Comparison of ENCODE assay signal across 10 cellular contexts in the genomic region with DNA sequence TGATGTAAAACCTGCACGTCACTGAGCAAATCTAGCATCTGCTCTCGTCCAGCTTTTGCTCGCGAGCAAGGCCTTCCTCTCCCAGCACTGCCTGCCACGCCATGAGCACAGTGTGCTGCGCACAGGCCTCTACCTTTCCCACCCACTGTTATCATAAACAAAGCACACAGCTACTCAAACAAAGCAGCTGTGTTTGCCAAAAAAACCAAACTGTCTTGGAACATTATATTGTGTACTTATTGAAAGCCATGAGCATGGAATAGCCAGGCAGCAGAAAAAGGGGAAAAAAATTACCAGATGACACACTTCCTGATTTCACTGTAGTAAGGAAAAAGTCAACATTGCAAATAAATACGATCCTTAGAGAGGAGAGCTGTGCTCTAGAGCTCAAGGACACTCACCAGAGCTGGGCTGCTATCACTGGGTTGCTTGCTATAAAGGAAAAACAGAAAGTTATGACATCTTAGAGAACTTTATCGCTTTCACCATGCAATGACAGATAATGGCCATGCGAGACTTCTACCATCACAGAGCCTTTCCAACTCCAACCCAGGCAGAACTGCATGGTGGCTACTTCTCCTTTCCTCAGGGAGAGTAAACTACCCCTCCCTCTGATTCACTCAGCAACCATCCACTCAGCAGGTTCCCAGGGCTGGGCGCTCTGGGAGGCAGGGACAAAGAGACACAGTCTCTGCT.
DNase-seq lines count a peak whose midpoint lies in the region; ATAC-seq and TF ChIP-seq lines count a peak whose summit lies in the region.
"Had no signal": no experiment of that assay in that cellular context is flagged by ENCODE, and none has a peak within 500 bp of the region (broad histone marks: within the 10 kb centered on the region; RNA-seq: fewer than 3 reads in every experiment).

No MANE protein-coding gene starts in this region.

- no peak overlapping the region for H3K9ac ChIP-seq in mesenchymal stem cell (ENCODE audit: low read length)

- H4K91ac ChIP-seq in mesenchymal stem cell (ENCODE audit: low read length) = no peak overlapping the region

- TF ChIP-seq CTCF in astrocyte of the spinal cord (IDR thresholded peaks at IDR 0.05; ENCODE audit: low read depth, low read length) = no peak

- no peak overlapping the region for H4K8ac ChIP-seq in mesenchymal stem cell (ENCODE audit: low read length)

- no peak overlapping the region for H3K18ac ChIP-seq in mesenchymal stem cell (ENCODE audit: low read depth in 1 of 2, low read length in 2 of 2)

- no peak overlapping the region for H3K14ac ChIP-seq in mesenchymal stem cell (ENCODE audit: low read length in 2 of 2)

- H2AFZ ChIP-seq in mesenchymal stem cell (ENCODE audit: low read depth, low read length) = no peak overlapping the region

- no peak overlapping the region for H3K23ac ChIP-seq in mesenchymal stem cell (ENCODE audit: low read length in 2 of 2)

- ATAC-seq in HG03159 (IDR thresholded peaks at IDR 0.05; ENCODE audit: unreplicated experiment) = no peak

- no peak overlapping the region for H3K4me2 ChIP-seq in mesenchymal stem cell (ENCODE audit: low read length, poor library complexity, severe bottlenecking)

- H2BK15ac ChIP-seq in mesenchymal stem cell (ENCODE audit: low read depth, poor library complexity, severe bottlenecking) = no peak overlapping the region

- DNase-seq in DMS153 treated with DMSO at 0.1 percent for 48 hours (lab: John Stamatoyannopoulos, UW; ENCODE audit: unreplicated experiment) (peak; percentile 92), NCI-H2029 (lab: John Stamatoyannopoulos, UW) (peak; percentile 93), astrocyte of the spinal cord (ENCODE audit: low read depth, low spot score) (peak; percentile 88), mesenchymal stem cell (peak; percentile 14), globus pallidus (ENCODE audit: low spot score) (no peak)
- no peak for DNase-seq in activated naive CD4-positive, alpha-beta T cell treated with Interleukin-2 at 50 U/mL for 16 hours
- no peak for DNase-seq in effector memory CD4-positive, alpha-beta T cell
- DNase-seq: DND-41, T-helper 9 cell had no signal

- H2BK12ac ChIP-seq in mesenchymal stem cell (ENCODE audit: low read length in 2 of 2) = no peak overlapping the region

- H3K9me3 ChIP-seq in mesenchymal stem cell (ENCODE audit: control insufficient read depth, low read length) = no peaks in the 10 kb centered on the region
- no peaks in the 10 kb centered on the region for H3K9me3 ChIP-seq in effector memory CD4-positive, alpha-beta T cell (ENCODE audit: control insufficient read depth, low read length)

- no peak overlapping the region for H3K27ac ChIP-seq in mesenchymal stem cell (ENCODE audit: low read length, poor library complexity, severe bottlenecking)
- H3K27ac ChIP-seq in effector memory CD4-positive, alpha-beta T cell (ENCODE audit: insufficient read depth, low read length, poor library complexity, severe bottlenecking) = no peak overlapping the region

- 83% methylated on average over 10 of the region's 10 CpGs for WGBS in mesenchymal stem cell

- peak overlapping the region in 1 of 2 experiments; percentile 18 for H3K4ac ChIP-seq in mesenchymal stem cell (ENCODE audit: low read depth in 1 of 2, low read length in 2 of 2)

- H3K4me3 ChIP-seq in astrocyte of the spinal cord (ENCODE audit: low read depth, low read length) = no peak overlapping the region
- no peak overlapping the region for H3K4me3 ChIP-seq in mesenchymal stem cell (ENCODE audit: insufficient read depth in 1 of 2, low read depth in 1 of 2, low read length in 2 of 2)
- H3K4me3 ChIP-seq in effector memory CD4-positive, alpha-beta T cell (ENCODE audit: insufficient read depth, low read depth, low read length, poor library complexity, severe bottlenecking) = no peak overlapping the region

- no peak overlapping the region for H2BK120ac ChIP-seq in mesenchymal stem cell (ENCODE audit: low read depth, low read length)

- H2AK5ac ChIP-seq in mesenchymal stem cell (ENCODE audit: low read length, severe bottlenecking) = no peak overlapping the region

- no peaks in the 10 kb centered on the region for H3K36me3 ChIP-seq in mesenchymal stem cell (ENCODE audit: control insufficient read depth in 1 of 2, insufficient read depth in 2 of 2, low read depth in 1 of 2, low read length in 2 of 2)
- no peaks in the 10 kb centered on the region for H3K36me3 ChIP-seq in effector memory CD4-positive, alpha-beta T cell (ENCODE audit: control insufficient read depth, insufficient read depth, low read length)

- in situ Hi-C loops in astrocyte of the spinal cord (cut with HindIII; ENCODE audit: low sequenced_read_pairs) = no loop called here

- peaks cover 11% of the 10 kb centered on the region for H3K4me1 ChIP-seq in mesenchymal stem cell (ENCODE audit: control insufficient read depth, insufficient read depth, low read depth, low read length)
- no peaks in the 10 kb centered on the region for H3K4me1 ChIP-seq in effector memory CD4-positive, alpha-beta T cell (ENCODE audit: control insufficient read depth, insufficient read depth, low read length, poor library complexity, severe bottlenecking)

- H3K79me1 ChIP-seq in mesenchymal stem cell (replicated peaks; ENCODE audit: low read length, poor library complexity, severe bottlenecking) = no peaks in the 10 kb centered on the region

- no peak overlapping the region for H2BK5ac ChIP-seq in mesenchymal stem cell (ENCODE audit: low read depth, low read length, poor library complexity, severe bottlenecking)

- peaks cover 0 to 5% of the 10 kb centered on the region in 2 experiments for H3K27me3 ChIP-seq in mesenchymal stem cell (ENCODE audit: control insufficient read depth in 1 of 2, insufficient read depth in 1 of 2, low read length in 2 of 2)
- no peaks in the 10 kb centered on the region for H3K27me3 ChIP-seq in effector memory CD4-positive, alpha-beta T cell (replicated peaks; ENCODE audit: control insufficient read depth, insufficient read depth, low read length, poor library complexity, severe bottlenecking)

Comparison
In these comparisons a context has a peak if more than half of its experiments do, and no peak if none do; other contexts are left out.
1. DNase-seq: peak in DMS153 treated with DMSO at 0.1 percent for 48 hours (single experiment), NCI-H2029 (single experiment), astrocyte of the spinal cord (single experiment) and mesenchymal stem cell (single experiment); none in globus pallidus (single experiment), activated naive CD4-positive, alpha-beta T cell treated with Interleukin-2 at 50 U/mL for 16 hours (single experiment) and effector memory CD4-positive, alpha-beta T cell (0 of 3).